ENCODE assay signal across 8 cellular contexts in genomic region chr11:35145249-35145648, GRCh38. TPM values are rescaled to one million over a fixed set of nuclear protein-coding genes. Genes with fewer than 3 reads are reported as not detected.
A peak's percentile ranks its signal among the peaks of the same experiment; 100 is the strongest.
DNase-seq lines count a peak whose midpoint lies in the region; ATAC-seq and TF ChIP-seq lines count a peak whose summit lies in the region.

No MANE protein-coding gene starts in this region.

- peaks cover 0 to 31% (median 0%) of the 10 kb centered on the region in 6 donors for H3K36me3 ChIP-seq in spleen

- peak overlapping the region; percentile 98 for H3K4me3 Mint-ChIP-seq in activated naive CD8-positive, alpha-beta T cell
- no peak overlapping the region for H3K4me3 Mint-ChIP-seq in WTC11

- no peak for TF ChIP-seq POLR2A in spleen (IDR thresholded peaks at IDR 0.05)

- no peak for TF ChIP-seq CTCF in GM10248 (IDR thresholded peaks at IDR 0.05; ENCODE audit: control extremely low read depth, extremely low read depth, low read depth, missing control alignments)
- peak in 1 of 11 experiments; percentile 5 for TF ChIP-seq CTCF in spleen (IDR thresholded peaks at IDR 0.05 in 8 of 11, conservative IDR thresholded peaks at IDR 0.05 in 3 of 11)
- no peak for TF ChIP-seq CTCF in WTC11 (IDR thresholded peaks at IDR 0.05)

- no peaks in the 10 kb centered on the region for H3K9me3 ChIP-seq in spleen

- DNase-seq in GM10248 (ENCODE audit: extremely low spot score) (peak; percentile 69), spleen (no peak), NCI-H1048 (lab: John Stamatoyannopoulos, UW) (no peak), cerebellar cortex (ENCODE audit: low spot score) (no peak), WTC11 (ENCODE audit: low spot score) (no peak)

- peaks cover 48 to 100% (median 89%) of the 10 kb centered on the region in 6 donors for H3K4me1 ChIP-seq in spleen

- H3K9me3 Mint-ChIP-seq in activated naive CD8-positive, alpha-beta T cell (ENCODE audit: low read depth) = no peaks in the 10 kb centered on the region
- no peaks in the 10 kb centered on the region for H3K9me3 Mint-ChIP-seq in WTC11

- H3K27me3 ChIP-seq in spleen (replicated peaks in 1 of 7) = no peaks in the 10 kb centered on the region

- peak overlapping the region; percentile 98 for H3K27ac Mint-ChIP-seq in activated naive CD8-positive, alpha-beta T cell
- no peak overlapping the region for H3K27ac Mint-ChIP-seq in WTC11

- ATAC-seq in GM19467 (IDR thresholded peaks at IDR 0.05; ENCODE audit: unreplicated experiment) = peak; percentile 59
- peak; percentile 48 for ATAC-seq in HG03457 (IDR thresholded peaks at IDR 0.05; ENCODE audit: unreplicated experiment)
- ATAC-seq in WTC11 = no peak

- CTCF ChIA-PET in GM10248 (lab: Yijun Ruan, JAX) (interaction anchor here (0.9 to 2.7 kb wide), 13 partner anchors 10 to 159 kb away, joined by 3 to 31 read pairs (median 4); no protein-coding TSS in a partner anchor), WTC11 (lab: Charles Lee) (interaction anchor here (0.6 to 0.7 kb wide), 2 partner anchors 57 to 1239 kb away, joined by 5 read pairs; no protein-coding TSS in a partner anchor)

- POLR2A ChIA-PET in GM10248 (lab: Yijun Ruan, JAX) (interaction anchor here (0.6 to 0.7 kb wide), 2 partner anchors 95 to 105 kb away, joined by 3 to 5 read pairs; no protein-coding TSS in a partner anchor), WTC11 (lab: Charles Lee) (no interaction called here)

- peak overlapping the region; percentile 19 to 97 (median 94) for H3K27ac ChIP-seq in spleen

- peaks cover 42% of the 10 kb centered on the region for H3K36me3 Mint-ChIP-seq in activated naive CD8-positive, alpha-beta T cell
- H3K36me3 Mint-ChIP-seq in WTC11 = no peaks in the 10 kb centered on the region

- WGBS in spleen, 5 donors = 66 to 79% (median 73%) methylated on average over 2 of the region's 2 CpGs

- H3K27me3 Mint-ChIP-seq in activated naive CD8-positive, alpha-beta T cell = no peaks in the 10 kb centered on the region
- H3K27me3 Mint-ChIP-seq in WTC11 (ENCODE audit: low read depth) = peaks cover 19% of the 10 kb centered on the region

- intact Hi-C loops in spleen (cut with DNase I; ENCODE audit: low total_unique reads) = no loop called here

- peaks cover 80% of the 10 kb centered on the region for H3K4me1 Mint-ChIP-seq in activated naive CD8-positive, alpha-beta T cell (ENCODE audit: low read depth)
- peaks cover 20% of the 10 kb centered on the region for H3K4me1 Mint-ChIP-seq in WTC11

- peak overlapping the region in 1 of 8 donors; percentile 81 for H3K4me3 ChIP-seq in spleen

TF ChIP-seq in WTC11, 78 proteins besides CTCF, POLR2A, EP300 and RAD21:
- TF ChIP-seq, protein P1, sequence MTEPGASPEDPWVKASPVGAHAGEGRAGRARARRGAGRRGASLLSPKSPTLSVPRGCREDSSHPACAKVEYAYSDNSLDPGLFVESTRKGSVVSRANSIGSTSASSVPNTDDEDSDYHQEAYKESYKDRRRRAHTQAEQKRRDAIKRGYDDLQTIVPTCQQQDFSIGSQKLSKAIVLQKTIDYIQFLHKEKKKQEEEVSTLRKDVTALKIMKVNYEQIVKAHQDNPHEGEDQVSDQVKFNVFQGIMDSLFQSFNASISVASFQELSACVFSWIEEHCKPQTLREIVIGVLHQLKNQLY (CRISPR knock-in tag; IDR thresholded peaks at IDR 0.05) = no peak
- TF ChIP-seq SP1 (CRISPR knock-in tag; conservative IDR thresholded peaks at IDR 0.05) = no peak
- TF ChIP-seq, protein P2, sequence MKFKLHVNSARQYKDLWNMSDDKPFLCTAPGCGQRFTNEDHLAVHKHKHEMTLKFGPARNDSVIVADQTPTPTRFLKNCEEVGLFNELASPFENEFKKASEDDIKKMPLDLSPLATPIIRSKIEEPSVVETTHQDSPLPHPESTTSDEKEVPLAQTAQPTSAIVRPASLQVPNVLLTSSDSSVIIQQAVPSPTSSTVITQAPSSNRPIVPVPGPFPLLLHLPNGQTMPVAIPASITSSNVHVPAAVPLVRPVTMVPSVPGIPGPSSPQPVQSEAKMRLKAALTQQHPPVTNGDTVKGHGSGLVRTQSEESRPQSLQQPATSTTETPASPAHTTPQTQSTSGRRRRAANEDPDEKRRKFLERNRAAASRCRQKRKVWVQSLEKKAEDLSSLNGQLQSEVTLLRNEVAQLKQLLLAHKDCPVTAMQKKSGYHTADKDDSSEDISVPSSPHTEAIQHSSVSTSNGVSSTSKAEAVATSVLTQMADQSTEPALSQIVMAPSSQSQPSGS (CRISPR knock-in tag; IDR thresholded peaks at IDR 0.05; ENCODE audit: borderline replicate concordance, low read depth) = no peak
- TF ChIP-seq NFATC4 (CRISPR knock-in tag; IDR thresholded peaks at IDR 0.05) = no peak
- no peak for TF ChIP-seq STAT6 (CRISPR knock-in tag; conservative IDR thresholded peaks at IDR 0.05; ENCODE audit: low read depth)
- TF ChIP-seq ZNF263 (CRISPR knock-in tag; IDR thresholded peaks at IDR 0.05; ENCODE audit: low read depth) = no peak
- no peak for TF ChIP-seq SMAD4 (CRISPR knock-in tag; IDR thresholded peaks at IDR 0.05)
- no peak for TF ChIP-seq NFYB (CRISPR knock-in tag; conservative IDR thresholded peaks at IDR 0.05; ENCODE audit: low read depth)
- TF ChIP-seq, protein P3, sequence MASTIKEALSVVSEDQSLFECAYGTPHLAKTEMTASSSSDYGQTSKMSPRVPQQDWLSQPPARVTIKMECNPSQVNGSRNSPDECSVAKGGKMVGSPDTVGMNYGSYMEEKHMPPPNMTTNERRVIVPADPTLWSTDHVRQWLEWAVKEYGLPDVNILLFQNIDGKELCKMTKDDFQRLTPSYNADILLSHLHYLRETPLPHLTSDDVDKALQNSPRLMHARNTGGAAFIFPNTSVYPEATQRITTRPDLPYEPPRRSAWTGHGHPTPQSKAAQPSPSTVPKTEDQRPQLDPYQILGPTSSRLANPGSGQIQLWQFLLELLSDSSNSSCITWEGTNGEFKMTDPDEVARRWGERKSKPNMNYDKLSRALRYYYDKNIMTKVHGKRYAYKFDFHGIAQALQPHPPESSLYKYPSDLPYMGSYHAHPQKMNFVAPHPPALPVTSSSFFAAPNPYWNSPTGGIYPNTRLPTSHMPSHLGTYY (CRISPR knock-in tag; IDR thresholded peaks at IDR 0.05) = no peak
- TF ChIP-seq CREB1 (CRISPR knock-in tag; IDR thresholded peaks at IDR 0.05) = no peak
- TF ChIP-seq, protein P4, sequence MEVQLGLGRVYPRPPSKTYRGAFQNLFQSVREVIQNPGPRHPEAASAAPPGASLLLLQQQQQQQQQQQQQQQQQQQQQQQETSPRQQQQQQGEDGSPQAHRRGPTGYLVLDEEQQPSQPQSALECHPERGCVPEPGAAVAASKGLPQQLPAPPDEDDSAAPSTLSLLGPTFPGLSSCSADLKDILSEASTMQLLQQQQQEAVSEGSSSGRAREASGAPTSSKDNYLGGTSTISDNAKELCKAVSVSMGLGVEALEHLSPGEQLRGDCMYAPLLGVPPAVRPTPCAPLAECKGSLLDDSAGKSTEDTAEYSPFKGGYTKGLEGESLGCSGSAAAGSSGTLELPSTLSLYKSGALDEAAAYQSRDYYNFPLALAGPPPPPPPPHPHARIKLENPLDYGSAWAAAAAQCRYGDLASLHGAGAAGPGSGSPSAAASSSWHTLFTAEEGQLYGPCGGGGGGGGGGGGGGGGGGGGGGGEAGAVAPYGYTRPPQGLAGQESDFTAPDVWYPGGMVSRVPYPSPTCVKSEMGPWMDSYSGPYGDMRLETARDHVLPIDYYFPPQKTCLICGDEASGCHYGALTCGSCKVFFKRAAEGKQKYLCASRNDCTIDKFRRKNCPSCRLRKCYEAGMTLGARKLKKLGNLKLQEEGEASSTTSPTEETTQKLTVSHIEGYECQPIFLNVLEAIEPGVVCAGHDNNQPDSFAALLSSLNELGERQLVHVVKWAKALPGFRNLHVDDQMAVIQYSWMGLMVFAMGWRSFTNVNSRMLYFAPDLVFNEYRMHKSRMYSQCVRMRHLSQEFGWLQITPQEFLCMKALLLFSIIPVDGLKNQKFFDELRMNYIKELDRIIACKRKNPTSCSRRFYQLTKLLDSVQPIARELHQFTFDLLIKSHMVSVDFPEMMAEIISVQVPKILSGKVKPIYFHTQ (CRISPR knock-in tag; IDR thresholded peaks at IDR 0.05) = no peak
- TF ChIP-seq TP53 (CRISPR knock-in tag; IDR thresholded peaks at IDR 0.05) = no peak
- TF ChIP-seq ZNF423 (CRISPR knock-in tag; IDR thresholded peaks at IDR 0.05) = no peak
- TF ChIP-seq ZNF416 (CRISPR knock-in tag; IDR thresholded peaks at IDR 0.05) = no peak
- TF ChIP-seq ELF4 (CRISPR knock-in tag; IDR thresholded peaks at IDR 0.05; ENCODE audit: low read depth) = no peak
- no peak for TF ChIP-seq ATF3 (CRISPR knock-in tag; conservative IDR thresholded peaks at IDR 0.05)
- no peak for TF ChIP-seq ZNF396 (CRISPR knock-in tag; IDR thresholded peaks at IDR 0.05; ENCODE audit: borderline replicate concordance)
- TF ChIP-seq ZNF671 (CRISPR knock-in tag; IDR thresholded peaks at IDR 0.05) = no peak
- no peak for TF ChIP-seq ZNF138 (CRISPR knock-in tag; conservative IDR thresholded peaks at IDR 0.05)

RNA-seq across cellular contexts. Expression of gene CD44, which starts 6.3 kb away (rescaled TPM):
- 100 to 1,000 TPM; 200 to 521 (median 348) TPM for total RNA-seq in spleen
- 100 to 1,000 TPM in 1 of 3 donors, 10 to 100 TPM in 2; 60.9 to 103 (median 71.8) TPM for polyA plus RNA-seq in spleen
- 9.6 to 12.0 TPM (median 10.3 TPM) in 3 replicates for total RNA-seq in WTC11 (2021)

Comparison
In these comparisons a context has a peak if more than half of its experiments do, and no peak if none do; other contexts are left out.
1. RNA of gene CD44, which starts 6.3 kb away (total RNA-seq): 200 to 521 TPM in spleen; 9.6 to 12.0 TPM in WTC11; every median in the first group is over 10 times any median in the second.